Comparison of ENCODE assay signal across 8 cellular contexts in the genomic region with DNA sequence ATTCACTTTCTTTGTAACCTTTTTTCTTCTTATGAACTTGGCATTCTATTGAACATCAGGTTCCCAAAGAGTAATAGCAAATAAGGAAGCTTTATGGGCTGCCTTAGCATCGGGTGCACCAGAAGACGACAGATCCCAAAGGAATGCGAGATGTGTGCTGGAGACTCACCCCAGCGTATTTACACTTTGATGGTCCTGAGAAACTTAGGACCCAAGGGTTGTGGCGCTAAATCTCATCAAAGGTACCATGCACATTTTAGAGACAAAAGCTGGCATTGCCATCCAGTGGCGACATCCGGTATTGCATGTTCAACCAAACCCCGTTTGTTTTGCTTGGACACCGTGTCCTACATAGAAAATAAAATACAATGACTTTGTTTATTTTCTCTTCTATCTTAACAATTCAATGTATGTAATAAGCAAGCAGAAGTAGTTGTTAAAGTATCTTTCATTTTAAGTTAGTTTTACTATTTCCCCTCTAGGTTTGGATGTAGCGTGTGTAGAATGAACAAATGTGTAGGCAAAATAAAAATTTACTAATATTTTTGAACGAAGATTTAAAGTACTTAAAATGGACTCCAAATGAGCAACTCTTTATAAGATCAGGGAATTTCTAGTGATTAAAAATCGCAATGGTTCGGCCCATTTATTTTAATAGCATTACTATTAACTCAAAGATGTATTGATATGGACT.
DNase-seq lines count a peak whose midpoint lies in the region; ATAC-seq and TF ChIP-seq lines count a peak whose summit lies in the region.

No MANE protein-coding gene starts in this region.

- H3K27me3 ChIP-seq in CD4-positive, alpha-beta T cell (ENCODE audit: control insufficient read depth, insufficient read depth, low read length): no peaks in the 10 kb centered on the region
- no peaks in the 10 kb centered on the region for H3K27me3 ChIP-seq in SU-DHL-6 (ENCODE audit: low read length)
- H3K27me3 ChIP-seq in vagina: no peaks in the 10 kb centered on the region

- H3K27ac ChIP-seq in CD4-positive, alpha-beta T cell (ENCODE audit: low read depth, low read length): no peak overlapping the region
- H3K27ac ChIP-seq in SU-DHL-6 (ENCODE audit: low read depth, low read length): no peak overlapping the region
- H3K27ac ChIP-seq in vagina: no peak overlapping the region

- no peaks in the 10 kb centered on the region for H3K36me3 ChIP-seq in SU-DHL-6 (ENCODE audit: low read length)
- no peaks in the 10 kb centered on the region for H3K36me3 ChIP-seq in vagina

- no peak overlapping the region for H2AFZ ChIP-seq in SU-DHL-6 (ENCODE audit: low read depth, low read length, severe bottlenecking)

- no peak for TF ChIP-seq POLR2A in vagina (IDR thresholded peaks at IDR 0.05)

- H3K79me2 ChIP-seq in SU-DHL-6 (ENCODE audit: insufficient read depth, low read length): no peaks in the 10 kb centered on the region

- no peaks in the 10 kb centered on the region for H3F3A ChIP-seq in SU-DHL-6 (ENCODE audit: insufficient read depth)

- peak; percentile 98 for TF ChIP-seq CTCF in CD4-positive, alpha-beta T cell (IDR thresholded peaks at IDR 0.05)
- TF ChIP-seq CTCF in SU-DHL-6 (IDR thresholded peaks at IDR 0.05; ENCODE audit: insufficient read depth, low read length, poor library complexity, severe bottlenecking): peak; percentile 66
- peak; percentile 51 to 75 (median 62) for TF ChIP-seq CTCF in vagina (IDR thresholded peaks at IDR 0.05)

- CTCF ChIA-PET in CD4-positive, alpha-beta T cell (lab: Charles Lee): interaction anchor here (1.1 to 2.5 kb wide), 5 partner anchors 12 to 1684 kb away, joined by 3 to 8 read pairs (median 3); no protein-coding TSS in a partner anchor

- peaks cover 15% of the 10 kb centered on the region for H3K27me3 Mint-ChIP-seq in CD4-positive, alpha-beta T cell

- H3K4me3 ChIP-seq in SU-DHL-6 (ENCODE audit: insufficient read depth, low read length, poor library complexity, severe bottlenecking): no peak overlapping the region
- H3K4me3 ChIP-seq in vagina: no peak overlapping the region

- no peaks in the 10 kb centered on the region for H3K36me3 Mint-ChIP-seq in CD4-positive, alpha-beta T cell (ENCODE audit: low read depth)

- no peak overlapping the region for H3K27ac Mint-ChIP-seq in CD4-positive, alpha-beta T cell

- no peaks in the 10 kb centered on the region for H3K9me2 ChIP-seq in SU-DHL-6 (replicated peaks; ENCODE audit: insufficient read depth, low read length)

- H3K4me3 Mint-ChIP-seq in CD4-positive, alpha-beta T cell: no peak overlapping the region

- H3K9me3 Mint-ChIP-seq in CD4-positive, alpha-beta T cell: no peaks in the 10 kb centered on the region

- POLR2A ChIA-PET in CD4-positive, alpha-beta T cell (lab: Charles Lee): interaction anchor here (0.7 kb wide), 1 partner anchor 197 kb away, joined by 3 read pairs; no protein-coding TSS in a partner anchor

- no peak overlapping the region for H3K4me2 ChIP-seq in SU-DHL-6 (ENCODE audit: low read depth, low read length, poor library complexity, severe bottlenecking)

- peaks cover 8% of the 10 kb centered on the region for H3K4me1 Mint-ChIP-seq in CD4-positive, alpha-beta T cell (ENCODE audit: low read depth)

- H4K20me1 ChIP-seq in SU-DHL-6 (ENCODE audit: low read depth, low read length): no peaks in the 10 kb centered on the region

- intact Hi-C loops in CD4-positive, alpha-beta T cell (cut with DNase I, micrococcal nuclease): loop anchor here (1.0 to 10.0 kb wide), 6 partner anchors 112 to 1684 kb away; a partner anchor contains a TSS
- intact Hi-C loops in left cardiac atrium (cut with DNase I): loop anchor here in 1 of 2 donors (10.0 kb wide), 1 partner anchor 1334 kb away; no protein-coding TSS in a partner anchor
- intact Hi-C loops in vagina (cut with DNase I): loop anchor here (10.0 kb wide), 1 partner anchor 1334 kb away; no protein-coding TSS in a partner anchor

- H3K9ac ChIP-seq in SU-DHL-6 (ENCODE audit: low read length): no peak overlapping the region

- peak; percentile 51 to 79 (median 68) for DNase-seq in CD4-positive, alpha-beta T cell
- peak; percentile 53 for DNase-seq in activated naive CD8-positive, alpha-beta T cell treated with anti-CD3 and anti-CD28 coated beads, Interleukin-2, amount 50 U/mL, for 16 hours (ENCODE audit: low read depth, low spot score)
- peak; percentile 51 for DNase-seq in left cardiac atrium
- DNase-seq in putamen (ENCODE audit: low spot score): peak; percentile 34
- no peak for DNase-seq in vagina (ENCODE audit: extremely low spot score in 2 of 2)

- H3K9me3 ChIP-seq in CD4-positive, alpha-beta T cell (ENCODE audit: control insufficient read depth, low read length): no peaks in the 10 kb centered on the region
- H3K9me3 ChIP-seq in SU-DHL-6 (ENCODE audit: insufficient read depth, low read length): no peaks in the 10 kb centered on the region
- no peaks in the 10 kb centered on the region for H3K9me3 ChIP-seq in vagina

- peak; percentile 49 for ATAC-seq in CD4-positive, alpha-beta T cell (ENCODE audit: poor library complexity)
- peak; percentile 92 for ATAC-seq in GM19351 (IDR thresholded peaks at IDR 0.05; ENCODE audit: unreplicated experiment)
- peak; percentile 76 for ATAC-seq in HG03558 (IDR thresholded peaks at IDR 0.05; ENCODE audit: extremely low read depth, unreplicated experiment)
- peak in 1 of 2 donors; percentile 34 for ATAC-seq in left cardiac atrium

- H3K4me1 ChIP-seq in vagina: peaks cover 4% of the 10 kb centered on the region

Comparison
In these comparisons a context has a peak if more than half of its experiments do, and no peak if none do; other contexts are left out.
1. DNase-seq: peak in CD4-positive, alpha-beta T cell (10 of 10), activated naive CD8-positive, alpha-beta T cell treated with anti-CD3 and anti-CD28 coated beads, Interleukin-2, amount 50 U/mL, for 16 hours (single experiment), left cardiac atrium (single experiment) and putamen (single experiment); none in vagina (0 of 2).
2. Peak in every context shown above with its lines, with median percentiles within 50 percentile points of each other: CTCF ChIP-seq.